13 cellular contexts compared by ENCODE assay signal in the genomic region with DNA sequence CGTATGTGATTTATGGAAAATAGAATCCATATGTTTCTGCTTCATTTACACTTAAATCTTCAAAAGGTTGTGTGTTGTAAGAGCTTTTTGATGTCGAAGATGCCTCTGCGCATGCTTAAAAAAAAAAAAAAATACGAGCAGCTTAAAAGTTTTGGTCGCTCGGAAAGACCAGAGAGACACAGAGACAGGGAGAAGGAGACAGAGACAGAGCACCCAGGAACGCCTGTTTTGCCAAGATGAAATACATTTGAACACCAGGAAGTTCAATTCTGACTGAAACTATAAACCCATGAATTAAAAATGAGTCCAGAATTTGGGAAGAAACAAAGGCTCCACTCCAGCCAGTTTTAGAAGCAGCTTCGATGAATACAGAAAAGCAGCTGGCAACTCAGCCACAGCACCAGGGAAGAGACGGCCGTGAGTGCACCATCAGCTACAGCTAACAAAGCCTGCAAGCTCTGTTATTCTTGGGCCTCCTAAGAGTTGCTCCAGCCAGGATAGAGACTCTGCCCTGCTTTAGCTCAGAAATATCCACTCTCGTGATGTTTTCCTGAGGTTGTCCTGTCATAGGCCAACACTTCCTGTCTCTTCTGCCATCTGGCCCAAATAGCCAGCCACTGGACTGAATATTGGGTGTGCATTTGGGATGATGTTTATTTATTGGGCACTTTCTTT. TPM values are rescaled to one million over a fixed set of nuclear protein-coding genes. Genes with fewer than 3 reads are reported as not detected.
DNase-seq lines count a peak whose midpoint lies in the region; ATAC-seq and TF ChIP-seq lines count a peak whose summit lies in the region.
"Had no signal": no experiment of that assay in that cellular context is flagged by ENCODE, and none has a peak within 500 bp of the region (broad histone marks: within the 10 kb centered on the region; RNA-seq: fewer than 3 reads in every experiment).

No MANE protein-coding gene starts in this region.

- H4K20me1 ChIP-seq in mammary epithelial cell (ENCODE audit: insufficient read depth, low read length): no peaks in the 10 kb centered on the region

- ATAC-seq in GM19452 (IDR thresholded peaks at IDR 0.05; ENCODE audit: unreplicated experiment) (no peak), GM21360 (IDR thresholded peaks at IDR 0.05; ENCODE audit: unreplicated experiment) (no peak), HG02885 (IDR thresholded peaks at IDR 0.05; ENCODE audit: poor library complexity, unreplicated experiment) (no peak)
- ATAC-seq: pancreas had no signal

- no TSS peak for BruUV-seq in mammary epithelial cell (replicated peaks; lab: Mats Ljungman, UMichigan)
- BruUV-seq in MCF 10A (replicated peaks; lab: Mats Ljungman, UMichigan): no TSS peak

- H3K27ac Mint-ChIP-seq in MCF 10A (ENCODE audit: low read depth, unreplicated experiment): no peak overlapping the region

- CTCF ChIA-PET in mammary epithelial cell (lab: Charles Lee; ENCODE audit: low non-redundant PET): interaction anchor here (0.6 kb wide), 1 partner anchor 92 kb away, joined by 3 read pairs; no protein-coding TSS in a partner anchor
- CTCF ChIA-PET in MCF 10A (lab: Yijun Ruan, JAX): interaction anchor here (0.8 to 4.5 kb wide), 6 partner anchors 11 to 51 kb away, joined by 3 to 55 read pairs (median 3); no protein-coding TSS in a partner anchor

- H3K36me3 ChIP-seq in mammary epithelial cell (ENCODE audit: insufficient read depth, low read length): no peaks in the 10 kb centered on the region
- H3K36me3 ChIP-seq: HAP-1, pancreas had no signal

- H3K4me3 ChIP-seq in mammary epithelial cell (replicated peaks in 1 of 3; ENCODE audit: insufficient read depth in 1 of 3, low read depth in 2 of 3, low read length in 3 of 3) (no peak overlapping the region), fibroblast of villous mesenchyme (ENCODE audit: low read depth, low read length) (no peak overlapping the region)
- H3K4me3 ChIP-seq: HAP-1, pancreas had no signal

- intact Hi-C loops in mammary epithelial cell (cut with micrococcal nuclease): no loop called here
- intact Hi-C loops in MCF 10A (cut with micrococcal nuclease): no loop called here

- H2AFZ ChIP-seq in mammary epithelial cell (ENCODE audit: low read depth, low read length): no peak overlapping the region

- no peaks in the 10 kb centered on the region for H3K27me3 ChIP-seq in mammary epithelial cell (ENCODE audit: insufficient read depth, low read length)
- H3K27me3 ChIP-seq: pancreas had no signal

- no peaks in the 10 kb centered on the region for H3K27me3 Mint-ChIP-seq in MCF 10A (ENCODE audit: insufficient read depth, unreplicated experiment)

- H3K9me3 ChIP-seq in mammary epithelial cell (replicated peaks; ENCODE audit: insufficient read depth, low read length): no peaks in the 10 kb centered on the region
- H3K9me3 ChIP-seq: HAP-1, pancreas had no signal

- no peaks in the 10 kb centered on the region for H3K36me3 Mint-ChIP-seq in MCF 10A (ENCODE audit: insufficient read depth, unreplicated experiment)

- dilution Hi-C loops in mammary epithelial cell (cut with HindIII; ENCODE audit: low sequenced_read_pairs): no loop called here

- in situ Hi-C loops in mammary epithelial cell (cut with MboI; ENCODE audit: low sequenced_read_pairs in 2 of 2): no loop called here

- POLR2A ChIA-PET in MCF 10A (lab: Yijun Ruan, JAX): interaction anchor here (1.5 kb wide), 1 partner anchor 13 kb away, joined by 4 read pairs; no protein-coding TSS in a partner anchor

- peaks cover 27% of the 10 kb centered on the region for H3K4me1 Mint-ChIP-seq in MCF 10A (ENCODE audit: insufficient read depth, unreplicated experiment)

- WGBS in mammary epithelial cell (ENCODE audit: low coverage, missing lambda C conversion rate): 97% methylated on average over 11 of the region's 11 CpGs

- no peak overlapping the region for H3K9ac ChIP-seq in mammary epithelial cell (ENCODE audit: insufficient read depth, low read length)

- peaks cover 27% of the 10 kb centered on the region for H3K4me1 ChIP-seq in mammary epithelial cell (ENCODE audit: insufficient read depth, low read length)
- H3K4me1 ChIP-seq: pancreas had no signal

- no peak for DNase-seq in mammary epithelial cell
- DNase-seq in MCF 10A (ENCODE audit: unreplicated experiment): no peak
- DNase-seq in fibroblast of villous mesenchyme (ENCODE audit: low read depth): peak; percentile 46
- peak; percentile 12 for DNase-seq in occipital lobe (lab: John Stamatoyannopoulos, UW)
- DNase-seq in stimulated activated CD4-positive, alpha-beta T cell treated with anti-CD3 and anti-CD28 coated beads, Interleukin-15, amount 100 ng/mL, for 24 hours: no peak
- DNase-seq: 8988T, Kasumi-1, pancreas had no signal

- TF ChIP-seq CTCF in mammary epithelial cell (conservative IDR thresholded peaks at IDR 0.05 in 1 of 2, IDR thresholded peaks at IDR 0.05 in 1 of 2; ENCODE audit: extremely low read depth in 1 of 2, insufficient read depth in 1 of 2, low read depth in 1 of 2, low read length in 2 of 2): no peak
- no peak for TF ChIP-seq CTCF in MCF 10A (IDR thresholded peaks at IDR 0.05; ENCODE audit: unreplicated experiment)
- no peak for TF ChIP-seq CTCF in fibroblast of villous mesenchyme (IDR thresholded peaks at IDR 0.05; ENCODE audit: insufficient read depth, low read depth, low read length)

- no peaks in the 10 kb centered on the region for H3K79me2 ChIP-seq in mammary epithelial cell (ENCODE audit: insufficient read depth, low read length)

- H3K27ac ChIP-seq in mammary epithelial cell (ENCODE audit: insufficient read depth, low read depth, low read length): peak overlapping the region; percentile 47
- H3K27ac ChIP-seq: epithelial cell of prostate, pancreas had no signal

- no peak overlapping the region for H3K4me2 ChIP-seq in mammary epithelial cell (ENCODE audit: insufficient read depth, low read depth, low read length)

- H3K9me3 Mint-ChIP-seq in MCF 10A (ENCODE audit: unreplicated experiment): no peaks in the 10 kb centered on the region

- no peak overlapping the region for H3K4me3 Mint-ChIP-seq in MCF 10A (ENCODE audit: unreplicated experiment)

RNA-seq across cellular contexts. Expression of a gene that starts 2.5 kb away (rescaled TPM):
- total RNA-seq in mammary epithelial cell (under 1 TPM; 0.19 to 0.33 TPM), MCF 10A (2022) (0.25 and 0.56 TPM in 2 replicates), fibroblast of villous mesenchyme (0.43 and 0.64 TPM in 2 replicates), occipital lobe (1.2 TPM)
- 0.10 TPM for polyA plus RNA-seq in mammary epithelial cell
- not detected for polyA minus RNA-seq in mammary epithelial cell

RNA-seq across cellular contexts. Expression of a gene that starts 48.8 kb away (rescaled TPM):
- total RNA-seq in mammary epithelial cell (10 to 100 TPM in 1 of 2 donors, 1 to 10 TPM in 1; 5.9 to 28.0 TPM), MCF 10A (2022) (7.1 and 10.7 TPM in 2 replicates), fibroblast of villous mesenchyme (91.1 and 131 TPM in 2 replicates), occipital lobe (5.8 TPM)
- polyA plus RNA-seq in mammary epithelial cell: 12.9 TPM
- polyA minus RNA-seq in mammary epithelial cell: 16.2 TPM

Comparison
In these comparisons a context has a peak if more than half of its experiments do, and no peak if none do; other contexts are left out.
1. DNase-seq: peak in fibroblast of villous mesenchyme (single experiment) and occipital lobe (single experiment); none in mammary epithelial cell (single experiment), MCF 10A (single experiment) and stimulated activated CD4-positive, alpha-beta T cell treated with anti-CD3 and anti-CD28 coated beads, Interleukin-15, amount 100 ng/mL, for 24 hours (single experiment).